In the genomic region with DNA sequence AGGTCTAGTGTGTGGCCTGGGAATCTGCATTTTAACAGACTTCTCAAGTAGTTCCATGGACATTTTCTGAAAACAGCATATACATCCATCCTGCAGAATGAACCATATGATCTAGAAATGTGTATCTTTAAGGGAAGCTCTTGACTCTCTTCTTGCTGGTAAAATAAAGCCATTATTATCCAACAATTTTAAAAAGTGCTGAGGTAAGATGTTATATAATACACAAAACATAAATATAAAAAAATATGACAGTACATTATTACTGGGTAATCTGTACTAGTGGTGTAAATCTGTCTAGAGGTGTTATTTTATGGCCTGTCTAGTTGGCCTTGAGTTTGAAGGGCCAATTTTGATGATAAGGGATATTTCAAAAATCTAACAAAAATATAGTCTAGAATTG, we compare ENCODE assay signal across 1 cellular context.
A peak's percentile ranks its signal among the peaks of the same experiment; 100 is the strongest.
TF ChIP-seq lines count a peak whose summit lies in the region.

No MANE protein-coding gene starts in this region.

TF ChIP-seq in A549, 52 proteins besides CTCF, POLR2A, EP300 and RAD21 (continued from another document):
- TF ChIP-seq, protein P1, sequence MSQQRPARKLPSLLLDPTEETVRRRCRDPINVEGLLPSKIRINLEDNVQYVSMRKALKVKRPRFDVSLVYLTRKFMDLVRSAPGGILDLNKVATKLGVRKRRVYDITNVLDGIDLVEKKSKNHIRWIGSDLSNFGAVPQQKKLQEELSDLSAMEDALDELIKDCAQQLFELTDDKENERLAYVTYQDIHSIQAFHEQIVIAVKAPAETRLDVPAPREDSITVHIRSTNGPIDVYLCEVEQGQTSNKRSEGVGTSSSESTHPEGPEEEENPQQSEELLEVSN (IDR thresholded peaks at IDR 0.05; ENCODE audit: borderline replicate concordance, low read depth) = no peak
- TF ChIP-seq MAFK (IDR thresholded peaks at IDR 0.05; ENCODE audit: partially characterized antibody) (peak; percentile 68), GATA3 (IDR thresholded peaks at IDR 0.05; ENCODE audit: borderline replicate concordance) (no peak), FOXS1 (CRISPR knock-in tag; IDR thresholded peaks at IDR 0.05) (no peak), SREBF2 (IDR thresholded peaks at IDR 0.05) (no peak), CBX8 (IDR thresholded peaks at IDR 0.05) (no peak)
- TF ChIP-seq, protein P2, sequence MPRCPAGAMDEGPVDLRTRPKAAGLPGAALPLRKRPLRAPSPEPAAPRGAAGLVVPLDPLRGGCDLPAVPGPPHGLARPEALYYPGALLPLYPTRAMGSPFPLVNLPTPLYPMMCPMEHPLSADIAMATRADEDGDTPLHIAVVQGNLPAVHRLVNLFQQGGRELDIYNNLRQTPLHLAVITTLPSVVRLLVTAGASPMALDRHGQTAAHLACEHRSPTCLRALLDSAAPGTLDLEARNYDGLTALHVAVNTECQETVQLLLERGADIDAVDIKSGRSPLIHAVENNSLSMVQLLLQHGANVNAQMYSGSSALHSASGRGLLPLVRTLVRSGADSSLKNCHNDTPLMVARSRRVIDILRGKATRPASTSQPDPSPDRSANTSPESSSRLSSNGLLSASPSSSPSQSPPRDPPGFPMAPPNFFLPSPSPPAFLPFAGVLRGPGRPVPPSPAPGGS (IDR thresholded peaks at IDR 0.05) = no peak
